ENCODE assay signal across 9 cellular contexts in the genomic region with DNA sequence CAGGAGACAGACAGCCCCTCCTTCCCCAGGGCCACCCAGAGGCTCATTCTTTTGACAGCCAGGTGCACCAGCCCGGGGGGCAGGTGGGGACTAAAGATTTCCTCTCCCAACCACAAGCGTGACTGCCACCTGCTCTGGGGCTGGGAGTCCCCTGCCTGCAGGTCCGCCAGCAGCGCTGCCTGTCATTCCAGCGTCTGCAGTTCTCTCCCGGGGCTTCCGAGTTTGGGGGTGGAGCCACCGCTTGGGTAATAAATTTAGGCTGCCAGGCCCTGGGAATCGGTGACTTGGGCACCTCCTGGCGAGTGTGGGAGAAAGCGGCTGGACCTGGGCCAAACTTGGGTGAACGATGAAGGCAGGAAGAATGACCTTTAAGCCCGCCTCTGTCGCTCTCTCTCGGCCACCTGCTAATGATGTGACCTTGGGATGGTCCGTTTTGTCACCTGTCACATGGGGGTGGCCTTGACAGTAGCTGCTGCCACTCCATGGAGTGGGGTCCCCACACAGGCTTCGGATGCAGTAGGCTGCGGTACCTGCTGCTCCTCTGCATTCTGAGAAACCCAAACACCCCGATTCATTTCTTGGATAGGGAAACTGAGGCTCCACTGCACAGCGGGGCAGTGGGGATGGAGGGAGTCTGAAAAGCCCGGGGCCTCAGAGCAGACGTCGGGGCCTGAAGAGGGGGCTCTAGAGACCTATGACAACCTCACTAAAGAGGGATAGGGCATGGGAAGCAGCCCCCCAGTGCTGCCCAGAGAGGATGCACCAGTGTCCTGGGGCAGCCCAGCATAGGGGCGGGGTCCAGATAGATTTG. TPM values are rescaled to one million over a fixed set of nuclear protein-coding genes. Genes with fewer than 3 reads are reported as not detected.
DNase-seq lines count a peak whose midpoint lies in the region; ATAC-seq, FAIRE-seq and TF ChIP-seq lines count a peak whose summit lies in the region.
"Had no signal": no experiment of that assay in that cellular context is flagged by ENCODE, and none has a peak within 500 bp of the region (broad histone marks: within the 10 kb centered on the region; RNA-seq: fewer than 3 reads in every experiment).

No MANE protein-coding gene starts in this region.

- peaks cover 0 to 39% (median 27%) of the 10 kb centered on the region in 7 donors for H3K27me3 ChIP-seq in heart right ventricle
- H3K27me3 ChIP-seq in small intestine (ENCODE audit: control insufficient read depth in 2 of 2, insufficient read depth in 2 of 2, low read length in 2 of 2) = no peaks in the 10 kb centered on the region

- intact Hi-C loops in heart right ventricle (cut with DNase I) = loop anchor here in 3 of 10 donors (5.0 kb wide), 2 partner anchors 56 to 66 kb away; no protein-coding TSS in a partner anchor

- no peak for TF ChIP-seq CTCF in GM13977 (IDR thresholded peaks at IDR 0.05; ENCODE audit: extremely low read depth, insufficient read depth, missing control alignments)
- peak in 3 of 9 donors; percentile 41 to 45 (median 43) for TF ChIP-seq CTCF in heart right ventricle (IDR thresholded peaks at IDR 0.05)

- H3K9me3 ChIP-seq in heart right ventricle = no peaks in the 10 kb centered on the region
- H3K9me3 ChIP-seq in small intestine (ENCODE audit: control insufficient read depth, low read depth) = no peaks in the 10 kb centered on the region

- no peaks in the 10 kb centered on the region for H3K27me3 Mint-ChIP-seq in activated T-cell treated with anti-CD3 and anti-CD28 coated beads, Interleukin-2, amount 50 U/mL, for 4 hours (ENCODE audit: low read depth)

- 17 to 19% methylated on average over 24 of the region's 24 CpGs for WGBS in heart right ventricle, 2 donors
- 10 to 15% (median 10%) methylated on average over 23 to 24 of the region's 24 CpGs for WGBS in small intestine, 3 donors

- H3K9me3 Mint-ChIP-seq in activated T-cell treated with anti-CD3 and anti-CD28 coated beads, Interleukin-2, amount 50 U/mL, for 4 hours = no peaks in the 10 kb centered on the region

- H3K4me3 Mint-ChIP-seq in activated T-cell treated with anti-CD3 and anti-CD28 coated beads, Interleukin-2, amount 50 U/mL, for 4 hours = peak overlapping the region; percentile 81

- no peak for ATAC-seq in activated T-cell treated with anti-CD3 and anti-CD28 coated beads, Interleukin-2, amount 50 U/mL, for 4 hours
- ATAC-seq in heart right ventricle (peak in 7 of 8 donors; percentile 8 to 41 (median 28)), GM21360 (IDR thresholded peaks at IDR 0.05; ENCODE audit: unreplicated experiment) (no peak)

- peaks cover 9% of the 10 kb centered on the region for H3K4me1 Mint-ChIP-seq in activated T-cell treated with anti-CD3 and anti-CD28 coated beads, Interleukin-2, amount 50 U/mL, for 4 hours (ENCODE audit: low read depth)

- H3K36me3 Mint-ChIP-seq in activated T-cell treated with anti-CD3 and anti-CD28 coated beads, Interleukin-2, amount 50 U/mL, for 4 hours (ENCODE audit: insufficient read depth) = no peaks in the 10 kb centered on the region

- DNase-seq in 8988T = peak; percentile 62
- peak; percentile 54 for DNase-seq in GM13977 (ENCODE audit: low spot score)
- peak; percentile 96 for DNase-seq in NCI-H2171 (lab: John Stamatoyannopoulos, UW)
- no peak for DNase-seq in activated T-cell treated with anti-CD3 and anti-CD28 coated beads, Interleukin-2, amount 50 U/mL, for 4 hours
- DNase-seq in heart right ventricle = peak; percentile 70 to 71
- DNase-seq in small intestine = peak; percentile 88
- no peak for DNase-seq in effector CD4-positive, alpha-beta T cell

- H3K36me3 ChIP-seq in heart right ventricle = no peaks in the 10 kb centered on the region
- peaks cover 0 to 2% of the 10 kb centered on the region in 2 donors for H3K36me3 ChIP-seq in small intestine (ENCODE audit: control insufficient read depth in 2 of 2, insufficient read depth in 2 of 2, low read length in 2 of 2)

- H3K4me3 ChIP-seq in heart right ventricle = peak overlapping the region in 2 of 10 donors; percentile 38 to 63
- H3K4me3 ChIP-seq in small intestine (ENCODE audit: low read depth in 1 of 2, low read length in 2 of 2) = peak overlapping the region in 1 of 2 donors; percentile 40

- H3K27ac ChIP-seq in heart right ventricle = peak overlapping the region in 8 of 10 donors; percentile 26 to 80 (median 68)
- peak overlapping the region; percentile 22 to 92 for H3K27ac ChIP-seq in small intestine (ENCODE audit: low read depth in 1 of 2, low read length in 1 of 2)

- in situ Hi-C loops in GM13977 (cut with MboI; ENCODE audit: low pct_unique_long_range_greater_than_20kb, low sequenced_read_pairs, unreplicated experiment) = no loop called here

- H3K4me1 ChIP-seq in heart right ventricle (peaks cover 0 to 25% (median 3%) of the 10 kb centered on the region in 9 donors), small intestine (ENCODE audit: control insufficient read depth in 2 of 2, insufficient read depth in 1 of 2, low read depth in 1 of 2, low read length in 1 of 2) (no peaks in the 10 kb centered on the region)

- no peak for FAIRE-seq in small intestine (lab: Jason Lieb, UNC)
- FAIRE-seq: colon had no signal

RNA-seq across cellular contexts. Expression of a gene that starts 12.8 kb away (rescaled TPM):
- total RNA-seq in activated T-cell treated with anti-CD3 and anti-CD28 coated beads, Interleukin-2, amount 50 U/mL, for 4 hours = not detected
- not detected for total RNA-seq in heart right ventricle
- not detected for polyA plus RNA-seq in heart right ventricle
- polyA plus RNA-seq in small intestine = 10 to 100 TPM; 22.4 to 34.6 (median 23.9) TPM

RNA-seq across cellular contexts. Expression of a gene that starts 21.9 kb away (rescaled TPM):
- total RNA-seq in activated T-cell treated with anti-CD3 and anti-CD28 coated beads, Interleukin-2, amount 50 U/mL, for 4 hours = under 1 TPM in 2 of 3 donors, not detected in 1; 0.33 to 0.47 TPM
- 10 to 100 TPM in 8 of 10 donors, 1 to 10 TPM in 2; 4.5 to 40.4 (median 14.8) TPM for total RNA-seq in heart right ventricle
- polyA plus RNA-seq in heart right ventricle = 10 to 100 TPM; 15.4 to 38.1 TPM
- 1 to 10 TPM in 2 of 3 donors, not detected in 1; 2.9 to 3.0 TPM for polyA plus RNA-seq in small intestine

RNA-seq across cellular contexts. Expression of a gene that starts 24.5 kb away (rescaled TPM):
- total RNA-seq in activated T-cell treated with anti-CD3 and anti-CD28 coated beads, Interleukin-2, amount 50 U/mL, for 4 hours = under 1 TPM in 1 of 3 donors, not detected in 2; 0.10 TPM
- total RNA-seq in heart right ventricle = not detected
- polyA plus RNA-seq in heart right ventricle (under 1 TPM in 1 of 2 donors, not detected in 1; 0.01 TPM), small intestine (100 to 1,000 TPM in 1 of 3 donors, 10 to 100 TPM in 2; 47.0 to 114 (median 50.1) TPM)

RNA-seq across cellular contexts. Expression of a gene that starts 35.8 kb away (rescaled TPM):
- 100 to 1,000 TPM; 166 to 215 (median 198) TPM for total RNA-seq in activated T-cell treated with anti-CD3 and anti-CD28 coated beads, Interleukin-2, amount 50 U/mL, for 4 hours
- 10 to 100 TPM; 11.5 to 27.8 (median 14.2) TPM for total RNA-seq in heart right ventricle
- polyA plus RNA-seq in heart right ventricle = 10 to 100 TPM; 22.7 to 37.7 TPM
- 10 to 100 TPM; 41.2 to 43.8 (median 42.6) TPM for polyA plus RNA-seq in small intestine

RNA-seq across cellular contexts. Expression of a gene that starts 42.2 kb away (rescaled TPM):
- total RNA-seq in activated T-cell treated with anti-CD3 and anti-CD28 coated beads, Interleukin-2, amount 50 U/mL, for 4 hours = 10 to 100 TPM; 19.9 to 24.3 (median 20.5) TPM
- total RNA-seq in heart right ventricle = 1 to 10 TPM in 6 of 10 donors, under 1 TPM in 4; 0.59 to 3.0 (median 1.1) TPM
- 1 to 10 TPM; 1.7 to 3.3 TPM for polyA plus RNA-seq in heart right ventricle
- polyA plus RNA-seq in small intestine = 1 to 10 TPM; 9.0 to 9.7 (median 9.4) TPM

Comparison
In these comparisons a context has a peak if more than half of its experiments do, and no peak if none do; other contexts are left out.
1. DNase-seq: peak in 8988T (single experiment), GM13977 (single experiment), NCI-H2171 (single experiment), heart right ventricle (2 of 2) and small intestine (single experiment); none in activated T-cell treated with anti-CD3 and anti-CD28 coated beads, Interleukin-2, amount 50 U/mL, for 4 hours (single experiment) and effector CD4-positive, alpha-beta T cell (single experiment).
2. ATAC-seq: peak in heart right ventricle (7 of 8); none in activated T-cell treated with anti-CD3 and anti-CD28 coated beads, Interleukin-2, amount 50 U/mL, for 4 hours (0 of 2) and GM21360 (single experiment).